Comparison of ENCODE assay signal across 12 cellular contexts in the genomic region with DNA sequence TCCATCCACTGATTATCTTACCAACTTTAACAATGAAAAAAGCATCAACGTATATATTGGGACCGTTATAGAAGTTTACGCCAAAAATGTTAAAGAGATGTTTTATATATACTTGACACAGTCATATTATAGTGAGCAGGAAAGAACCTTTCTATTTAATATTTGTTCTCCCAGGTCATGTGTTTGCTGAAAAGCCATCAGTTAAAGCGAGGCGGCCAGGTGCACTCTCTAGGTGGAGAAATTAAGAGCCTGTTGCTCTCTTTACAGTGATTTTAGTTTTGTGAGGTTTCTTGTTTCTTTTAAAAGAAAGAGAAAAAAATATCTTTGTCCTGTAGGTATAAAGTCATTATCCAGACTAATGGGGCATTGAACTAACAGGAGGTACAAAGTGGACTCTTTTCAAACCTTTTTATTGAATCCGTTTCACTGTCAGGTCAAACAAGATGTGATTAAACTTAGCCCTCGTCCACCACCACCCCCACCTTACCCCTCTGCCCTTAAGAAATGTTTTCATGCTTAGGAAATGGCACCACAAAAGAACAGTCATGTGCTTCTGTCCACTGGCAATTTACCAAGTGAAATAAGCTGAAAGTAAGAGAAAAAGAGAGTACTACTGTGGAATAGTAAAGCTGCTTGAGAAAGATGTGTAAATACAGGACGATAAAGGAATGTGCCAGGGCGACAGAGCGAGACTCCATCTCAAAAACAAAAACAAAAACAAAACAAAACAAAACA.
DNase-seq lines count a peak whose midpoint lies in the region; ATAC-seq and TF ChIP-seq lines count a peak whose summit lies in the region.
"Had no signal": no experiment of that assay in that cellular context is flagged by ENCODE, and none has a peak within 500 bp of the region (broad histone marks: within the 10 kb centered on the region; RNA-seq: fewer than 3 reads in every experiment).

No MANE protein-coding gene starts in this region.

- no peaks in the 10 kb centered on the region for H3K4me1 Mint-ChIP-seq in CD4-positive, alpha-beta T cell (ENCODE audit: low read depth)

- CTCF ChIA-PET in CD4-positive, alpha-beta T cell (lab: Charles Lee), result no interaction called here

- no peaks in the 10 kb centered on the region for H3K9me3 Mint-ChIP-seq in CD4-positive, alpha-beta T cell
- H3K9me3 Mint-ChIP-seq: activated CD4-positive, alpha-beta memory T cell treated with anti-CD3 and anti-CD28 coated beads for 36 hours had no signal

- POLR2A ChIA-PET in CD4-positive, alpha-beta T cell (lab: Charles Lee), result interaction anchor here (0.6 kb wide), 1 partner anchor 206 kb away, joined by 3 read pairs; no protein-coding TSS in a partner anchor

- no peaks in the 10 kb centered on the region for H3K9me3 ChIP-seq in thoracic aorta
- no peaks in the 10 kb centered on the region for H3K9me3 ChIP-seq in CD4-positive, alpha-beta T cell (ENCODE audit: control insufficient read depth, low read length)

- no peak overlapping the region for H3K27ac Mint-ChIP-seq in CD4-positive, alpha-beta T cell
- H3K27ac Mint-ChIP-seq: activated CD4-positive, alpha-beta memory T cell treated with anti-CD3 and anti-CD28 coated beads for 36 hours had no signal

- H3K27me3 Mint-ChIP-seq in CD4-positive, alpha-beta T cell, result peaks cover 3% of the 10 kb centered on the region
- H3K27me3 Mint-ChIP-seq: activated CD4-positive, alpha-beta memory T cell treated with anti-CD3 and anti-CD28 coated beads for 36 hours had no signal

- intact Hi-C loops in CD4-positive, alpha-beta T cell (cut with DNase I, micrococcal nuclease), result no loop called here

- peak; percentile 77 for DNase-seq in NCI-H146 (lab: John Stamatoyannopoulos, UW)
- DNase-seq in cardiac fibroblast (ENCODE audit: low read depth in 2 of 2), result peak; percentile 80 to 85
- DNase-seq in kidney glomerular epithelial cell (lab: John Stamatoyannopoulos, UW), result peak; percentile 23
- no peak for DNase-seq in thoracic aorta (ENCODE audit: low spot score)
- no peak for DNase-seq in CD4-positive, alpha-beta T cell
- no peak for DNase-seq in GM10266 (ENCODE audit: extremely low spot score)
- DNase-seq: activated CD4-positive, alpha-beta memory T cell treated with anti-CD3 and anti-CD28 coated beads for 36 hours; NCI-H1092 treated with DMSO at 0.1 percent for 48 hours; NCI-H524 treated with DMSO at 0.1 percent for 48 hours; retina; T1000 had no signal

- H3K27ac ChIP-seq in thoracic aorta, result peak overlapping the region; percentile 48 to 49
- no peak overlapping the region for H3K27ac ChIP-seq in CD4-positive, alpha-beta T cell (ENCODE audit: low read depth, low read length)

- peaks cover 26 to 52% of the 10 kb centered on the region in 2 donors for H3K4me1 ChIP-seq in thoracic aorta (ENCODE audit: control insufficient read depth in 1 of 2, low read depth in 2 of 2)

- ATAC-seq in thoracic aorta (ENCODE audit: insufficient number of reproducible peaks, low FRiP score, low read depth), result peak; percentile 75
- no peak for ATAC-seq in CD4-positive, alpha-beta T cell (ENCODE audit: poor library complexity)
- no peak for ATAC-seq in HG03442 (IDR thresholded peaks at IDR 0.05; ENCODE audit: unreplicated experiment)

- H3K27me3 ChIP-seq in thoracic aorta (replicated peaks; ENCODE audit: insufficient read depth), result no peaks in the 10 kb centered on the region
- H3K27me3 ChIP-seq in CD4-positive, alpha-beta T cell (ENCODE audit: control insufficient read depth, insufficient read depth, low read length), result no peaks in the 10 kb centered on the region

- H3K4me3 ChIP-seq in cardiac fibroblast (replicated peaks in 1 of 2; ENCODE audit: low read depth in 2 of 2, low read length in 2 of 2) (no peak overlapping the region), thoracic aorta (peak overlapping the region; percentile 45)

- no peaks in the 10 kb centered on the region for H3K36me3 ChIP-seq in thoracic aorta

- H3K36me3 Mint-ChIP-seq in CD4-positive, alpha-beta T cell (ENCODE audit: low read depth), result no peaks in the 10 kb centered on the region
- H3K36me3 Mint-ChIP-seq: activated CD4-positive, alpha-beta memory T cell treated with anti-CD3 and anti-CD28 coated beads for 36 hours had no signal

- TF ChIP-seq CTCF in cardiac fibroblast (IDR thresholded peaks at IDR 0.05; ENCODE audit: low read depth, low read length) (no peak), thoracic aorta (IDR thresholded peaks at IDR 0.05) (no peak), GM10266 (IDR thresholded peaks at IDR 0.05; ENCODE audit: control insufficient read depth, insufficient read depth, low read depth, missing control alignments) (no peak)
- no peak for TF ChIP-seq CTCF in CD4-positive, alpha-beta T cell (IDR thresholded peaks at IDR 0.05)

- no peak overlapping the region for H3K4me3 Mint-ChIP-seq in CD4-positive, alpha-beta T cell
- H3K4me3 Mint-ChIP-seq: activated CD4-positive, alpha-beta memory T cell treated with anti-CD3 and anti-CD28 coated beads for 36 hours had no signal

Comparison
In these comparisons a context has a peak if more than half of its experiments do, and no peak if none do; other contexts are left out.
1. DNase-seq: peak in NCI-H146 (single experiment), cardiac fibroblast (2 of 2) and kidney glomerular epithelial cell (single experiment); none in thoracic aorta (single experiment), CD4-positive, alpha-beta T cell (0 of 10) and GM10266 (single experiment).